In the genomic region with DNA sequence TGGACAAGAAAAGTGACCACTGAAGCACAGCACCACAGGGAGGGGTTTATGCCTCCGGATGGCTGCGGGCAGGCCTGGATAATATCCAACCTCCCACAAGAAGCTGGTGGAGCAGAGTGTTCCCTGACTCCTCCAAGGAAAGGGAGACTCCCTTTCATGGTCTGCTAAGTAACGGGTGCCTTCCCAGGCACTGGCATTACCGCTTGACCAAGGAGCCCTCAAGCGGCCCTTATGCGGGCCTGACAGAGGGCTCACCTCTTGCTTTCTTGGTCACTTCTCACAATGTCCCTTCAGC, we compare ENCODE assay signal across 7 cellular contexts. TPM values are rescaled to one million over a fixed set of nuclear protein-coding genes. Genes with fewer than 3 reads are reported as not detected.
DNase-seq lines count a peak whose midpoint lies in the region; ATAC-seq and TF ChIP-seq lines count a peak whose summit lies in the region.
"Not testable (repeated sequence)": the region's sequence is repeated elsewhere in the genome, so short reads cannot be mapped to it uniquely, and the experiment has no call there.

No MANE protein-coding gene starts in this region.

- CTCF ChIA-PET in RWPE1 (lab: Yijun Ruan, JAX) = interaction anchor here (0.6 kb wide), 1 partner anchor 96 kb away, joined by 3 read pairs; no protein-coding TSS in a partner anchor

- peaks cover 19% of the 10 kb centered on the region for H3K4me1 Mint-ChIP-seq in activated T-helper 1 cell treated with anti-CD3 and anti-CD28 coated beads, Interleukin-12 subunit alpha, Interleukin-12 subunit beta, Interleukin-2, Interleukin-4 antibody, amounts not matched to agents 30 ng/mL and 10 ng/mL and 1 ng/mL, durations not matched to agents 14 hours and 24 hours and 36 hours (ENCODE audit: low read depth)
- peaks cover 13 to 36% of the 10 kb centered on the region in 2 donors for H3K4me1 Mint-ChIP-seq in natural killer cell

- peak overlapping the region; percentile 64 for H2AFZ ChIP-seq in GM23248

- peaks cover 19% of the 10 kb centered on the region for H3F3A ChIP-seq in GM23248 (ENCODE audit: insufficient read depth)

- H3K79me2 ChIP-seq in GM23248 (ENCODE audit: insufficient read depth) = not testable (repeated sequence)

- not testable (repeated sequence) for H3K9me2 ChIP-seq in GM23248 (ENCODE audit: insufficient read depth)

- H3K27me3 Mint-ChIP-seq in activated T-helper 1 cell treated with anti-CD3 and anti-CD28 coated beads, Interleukin-12 subunit alpha, Interleukin-12 subunit beta, Interleukin-2, Interleukin-4 antibody, amounts not matched to agents 30 ng/mL and 10 ng/mL and 1 ng/mL, durations not matched to agents 14 hours and 24 hours and 36 hours (ENCODE audit: insufficient read depth); natural killer cell (ENCODE audit: low read depth in 2 of 2): not testable (repeated sequence)

- not testable (repeated sequence) for H3K27me3 ChIP-seq in GM23248 (replicated peaks; ENCODE audit: insufficient read depth); colonic mucosa; left ventricle myocardium inferior (ENCODE audit: low read depth)

- peak overlapping the region; percentile 62; the same call in 1 of the 2 replicates for H3K9ac ChIP-seq in GM23248
- H3K9ac ChIP-seq in colonic mucosa (ENCODE audit: low read depth in 2 of 2, low read length in 2 of 2) = not testable (repeated sequence)

- H3K9me3 Mint-ChIP-seq in activated T-helper 1 cell treated with anti-CD3 and anti-CD28 coated beads, Interleukin-12 subunit alpha, Interleukin-12 subunit beta, Interleukin-2, Interleukin-4 antibody, amounts not matched to agents 30 ng/mL and 10 ng/mL and 1 ng/mL, durations not matched to agents 14 hours and 24 hours and 36 hours; natural killer cell: not testable (repeated sequence)

- not testable (repeated sequence) for H4K20me1 ChIP-seq in GM23248 (ENCODE audit: insufficient read depth)

- not testable (repeated sequence) for H3K9me3 ChIP-seq in GM23248 (ENCODE audit: low read depth); colonic mucosa; left ventricle myocardium inferior (replicated peaks)

- intact Hi-C loops in activated T-helper 1 cell treated with anti-CD3 and anti-CD28 coated beads, Interleukin-12 subunit alpha, Interleukin-12 subunit beta, Interleukin-2, Interleukin-4 antibody, amounts not matched to agents 30 ng/mL and 10 ng/mL and 1 ng/mL, durations not matched to agents 14 hours and 24 hours and 36 hours (cut with micrococcal nuclease) = loop anchor here (1.0 kb wide), 1 partner anchor 959 kb away; a partner anchor contains a TSS
- intact Hi-C loops in colonic mucosa (cut with DNase I) = loop anchor here (2.0 to 10.0 kb wide), 2 partner anchors 168 to 656 kb away; no protein-coding TSS in a partner anchor
- intact Hi-C loops in left ventricle myocardium inferior (cut with micrococcal nuclease) = loop anchor here (10.0 kb wide), 1 partner anchor 586 kb away; no protein-coding TSS in a partner anchor
- intact Hi-C loops in natural killer cell (cut with micrococcal nuclease) = loop anchor here (10.0 kb wide), 1 partner anchor 356 kb away; a partner anchor contains a TSS

- not testable (repeated sequence) for H3K27ac ChIP-seq in GM23248
- peak overlapping the region; percentile 72 for H3K27ac ChIP-seq in RWPE1
- peak overlapping the region; percentile 41 for H3K27ac ChIP-seq in colonic mucosa
- peak overlapping the region; percentile 78 for H3K27ac ChIP-seq in left ventricle myocardium inferior (replicated peaks)
- H3K27ac ChIP-seq in skin epidermis = peak overlapping the region in 9 of 21 experiments; percentile 42 to 93 (median 69)

- in situ Hi-C loops in GM23248 (cut with MboI) = loop anchor here (25.0 kb wide), 1 partner anchor 479 kb away; a partner anchor contains a TSS

- not testable (repeated sequence) for ATAC-seq in natural killer cell

- not testable (repeated sequence) for H3K4me1 ChIP-seq in GM23248 (ENCODE audit: insufficient read depth); colonic mucosa
- H3K4me1 ChIP-seq in left ventricle myocardium inferior = peaks cover 31% of the 10 kb centered on the region

- not testable (repeated sequence) for TF ChIP-seq CTCF in RWPE1 (conservative IDR thresholded peaks at IDR 0.05; ENCODE audit: low read depth); colonic mucosa (IDR thresholded peaks at IDR 0.05); left ventricle myocardium inferior (IDR thresholded peaks at IDR 0.05; ENCODE audit: borderline replicate concordance); natural killer cell (IDR thresholded peaks at IDR 0.05)

- not testable (repeated sequence) for H3K36me3 ChIP-seq in GM23248 (ENCODE audit: low read depth); colonic mucosa; left ventricle myocardium inferior

- POLR2A ChIA-PET in RWPE1 (lab: Yijun Ruan, JAX; ENCODE audit: low non-redundant PET) = not testable (repeated sequence)

- WGBS in GM23248 (ENCODE audit: low coverage in 1 of 2, low lambda C conversion rate in 2 of 2, missing lambda C conversion rate in 2 of 2), 2 experiments = 63 to 69% methylated on average over 6 of the region's 6 CpGs

- peak overlapping the region; percentile 65 for H3K4me3 ChIP-seq in GM23248
- H3K4me3 ChIP-seq in colonic mucosa = peak overlapping the region; percentile 27
- H3K4me3 ChIP-seq in left ventricle myocardium inferior = peak overlapping the region; percentile 79
- peak overlapping the region in 5 of 7 experiments; percentile 27 to 76 (median 58) for H3K4me3 ChIP-seq in skin epidermis

- H3K4me2 ChIP-seq in GM23248 (ENCODE audit: unreplicated experiment) = peak overlapping the region; percentile 40

- not testable (repeated sequence) for DNase-seq in GM23248; RWPE1 (ENCODE audit: low spot score); activated T-helper 1 cell treated with anti-CD3 and anti-CD28 coated beads, Interleukin-12 subunit alpha, Interleukin-12 subunit beta, Interleukin-2, Interleukin-4 antibody, amounts not matched to agents 30 ng/mL and 10 ng/mL and 1 ng/mL, durations not matched to agents 14 hours and 24 hours and 36 hours (ENCODE audit: low spot score); colonic mucosa; left ventricle myocardium inferior; natural killer cell

- not testable (repeated sequence) for H3K27ac Mint-ChIP-seq in activated T-helper 1 cell treated with anti-CD3 and anti-CD28 coated beads, Interleukin-12 subunit alpha, Interleukin-12 subunit beta, Interleukin-2, Interleukin-4 antibody, amounts not matched to agents 30 ng/mL and 10 ng/mL and 1 ng/mL, durations not matched to agents 14 hours and 24 hours and 36 hours
- peak overlapping the region; percentile 90 to 99 for H3K27ac Mint-ChIP-seq in natural killer cell

- peak overlapping the region; percentile 81 for H3K4me3 Mint-ChIP-seq in activated T-helper 1 cell treated with anti-CD3 and anti-CD28 coated beads, Interleukin-12 subunit alpha, Interleukin-12 subunit beta, Interleukin-2, Interleukin-4 antibody, amounts not matched to agents 30 ng/mL and 10 ng/mL and 1 ng/mL, durations not matched to agents 14 hours and 24 hours and 36 hours
- H3K4me3 Mint-ChIP-seq in natural killer cell = peak overlapping the region; percentile 95

- not testable (repeated sequence) for H3K36me3 Mint-ChIP-seq in activated T-helper 1 cell treated with anti-CD3 and anti-CD28 coated beads, Interleukin-12 subunit alpha, Interleukin-12 subunit beta, Interleukin-2, Interleukin-4 antibody, amounts not matched to agents 30 ng/mL and 10 ng/mL and 1 ng/mL, durations not matched to agents 14 hours and 24 hours and 36 hours (ENCODE audit: low read depth); natural killer cell

RNA-seq across cellular contexts. Expression of a gene that starts 22.5 kb away (rescaled TPM):
- 5.9 and 7.1 TPM in 2 replicates for total RNA-seq in GM23248 (2014; rRNA removed; shearing (Covaris generic))
- polyA plus RNA-seq in GM23248 (2016; fragmentation: Nextera tagmentation; extraction: Ambion mirVana) = 5.2 and 6.1 TPM in 2 replicates
- 2.3 and 2.4 TPM in 2 replicates for total RNA-seq in activated T-helper 1 cell treated with anti-CD3 and anti-CD28 coated beads, Interleukin-12 subunit alpha, Interleukin-12 subunit beta, Interleukin-2, Interleukin-4 antibody, amounts not matched to agents 30 ng/mL and 10 ng/mL and 1 ng/mL, durations not matched to agents 14 hours and 24 hours and 36 hours
- 10 to 100 TPM in 1 of 2 donors, 1 to 10 TPM in 1; 9.2 to 10.5 TPM for total RNA-seq in colonic mucosa
- total RNA-seq in left ventricle myocardium inferior = 6.9 TPM
- total RNA-seq in natural killer cell = 10 to 100 TPM in 2 of 3 donors, 1 to 10 TPM in 1; 9.8 to 15.6 (median 12.8) TPM

RNA-seq across cellular contexts. Expression of a gene that starts 27.9 kb away (rescaled TPM):
- total RNA-seq in GM23248 (2014; rRNA removed; shearing (Covaris generic)) = 21.9 and 29.8 TPM in 2 replicates
- 27.1 and 28.5 TPM in 2 replicates for polyA plus RNA-seq in GM23248 (2016; fragmentation: Nextera tagmentation; extraction: Ambion mirVana)
- total RNA-seq in activated T-helper 1 cell treated with anti-CD3 and anti-CD28 coated beads, Interleukin-12 subunit alpha, Interleukin-12 subunit beta, Interleukin-2, Interleukin-4 antibody, amounts not matched to agents 30 ng/mL and 10 ng/mL and 1 ng/mL, durations not matched to agents 14 hours and 24 hours and 36 hours = 19.4 and 20.7 TPM in 2 replicates
- 10 to 100 TPM; 30.5 to 30.7 TPM for total RNA-seq in colonic mucosa
- total RNA-seq in left ventricle myocardium inferior = 10.0 TPM
- 10 to 100 TPM; 36.9 to 46.8 (median 43.6) TPM for total RNA-seq in natural killer cell

RNA-seq across cellular contexts. Expression of a gene that starts 36.7 kb away (rescaled TPM):
- 392 and 413 TPM in 2 replicates for total RNA-seq in GM23248 (2014; rRNA removed; shearing (Covaris generic))
- 605 and 606 TPM in 2 replicates for polyA plus RNA-seq in GM23248 (2016; fragmentation: Nextera tagmentation; extraction: Ambion mirVana)
- 338 and 351 TPM in 2 replicates for total RNA-seq in activated T-helper 1 cell treated with anti-CD3 and anti-CD28 coated beads, Interleukin-12 subunit alpha, Interleukin-12 subunit beta, Interleukin-2, Interleukin-4 antibody, amounts not matched to agents 30 ng/mL and 10 ng/mL and 1 ng/mL, durations not matched to agents 14 hours and 24 hours and 36 hours
- total RNA-seq in colonic mucosa = 100 to 1,000 TPM; 316 to 384 TPM
- total RNA-seq in left ventricle myocardium inferior = 538 TPM
- total RNA-seq in natural killer cell = 100 to 1,000 TPM; 193 to 239 (median 194) TPM

RNA-seq across cellular contexts. Expression of a gene that starts 44.1 kb away (rescaled TPM):
- total RNA-seq in GM23248 (2014; rRNA removed; shearing (Covaris generic)) = 95.4 and 102 TPM in 2 replicates
- polyA plus RNA-seq in GM23248 (2016; fragmentation: Nextera tagmentation; extraction: Ambion mirVana) = 124 and 134 TPM in 2 replicates
- total RNA-seq in activated T-helper 1 cell treated with anti-CD3 and anti-CD28 coated beads, Interleukin-12 subunit alpha, Interleukin-12 subunit beta, Interleukin-2, Interleukin-4 antibody, amounts not matched to agents 30 ng/mL and 10 ng/mL and 1 ng/mL, durations not matched to agents 14 hours and 24 hours and 36 hours = 86.4 and 87.3 TPM in 2 replicates
- total RNA-seq in colonic mucosa = 10 to 100 TPM; 47.9 to 88.3 TPM
- total RNA-seq in left ventricle myocardium inferior = 98.4 TPM
- total RNA-seq in natural killer cell = 10 to 100 TPM; 68.3 to 82.6 (median 74.8) TPM

Comparison
In these comparisons a context has a peak if more than half of its experiments do, and no peak if none do; other contexts are left out.
1. H3K4me3 ChIP-seq: peak in every context shown above with its lines; median percentile 79 in left ventricle myocardium inferior; 65 in GM23248; 58 in skin epidermis; 27 in colonic mucosa.